Comparison of ENCODE assay signal across 34 cellular contexts in the genomic region with DNA sequence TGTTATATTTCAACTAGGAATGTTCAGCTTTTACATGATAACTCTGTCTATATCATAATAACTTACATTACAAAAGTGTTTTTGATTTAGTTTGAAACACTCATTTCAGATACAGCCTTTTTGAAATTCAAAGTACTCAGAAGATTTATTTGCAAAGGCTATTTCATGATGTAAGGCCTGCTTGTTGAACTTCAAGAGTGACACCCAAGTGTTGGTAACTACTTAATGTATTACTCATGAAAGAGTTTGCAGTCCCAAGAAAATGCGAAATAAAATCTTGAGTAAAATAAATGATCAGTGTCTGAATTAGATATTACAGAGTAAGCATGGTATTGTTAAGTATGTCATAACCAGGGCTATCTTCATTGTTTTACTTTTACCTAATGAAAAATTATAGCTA. TPM values are rescaled to one million over a fixed set of nuclear protein-coding genes. Genes with fewer than 3 reads are reported as not detected.
"Had no signal": no experiment of that assay in that cellular context is flagged by ENCODE, and none has a peak within 500 bp of the region (broad histone marks: within the 10 kb centered on the region; RNA-seq: fewer than 3 reads in every experiment).

No MANE protein-coding gene starts in this region.

- DNase-seq: activated B cell treated with CpG ODN at 0.5 μM for 24 hours; activated CD4-positive, alpha-beta memory T cell treated with anti-CD3 and anti-CD28 coated beads, Interleukin-2, amount 10 ng/mL, durations not matched to agents 7 days and 5 days; activated CD4-positive, alpha-beta T cell treated with anti-CD3 and anti-CD28 coated beads for 1 hour; activated CD4-positive, alpha-beta T cell treated with anti-CD3 and anti-CD28 coated beads for 36 hours; activated CD4-positive, alpha-beta T cell treated with anti-CD3 and anti-CD28 coated beads for 48 hours; activated CD4-positive, alpha-beta T cell treated with anti-CD3 and anti-CD28 coated beads, Interleukin-2, amount 10 ng/mL, durations not matched to agents 7 days and 5 days; activated CD4-positive, alpha-beta T cell treated with anti-CD3 and anti-CD28 coated beads, Interleukin-2, amount 50 U/mL, for 48 hours; activated CD8-positive, alpha-beta memory T cell treated with anti-CD3 and anti-CD28 coated beads for 24 hours; activated CD8-positive, alpha-beta memory T cell treated with anti-CD3 and anti-CD28 coated beads, Interleukin-2, amount 10 ng/mL, durations not matched to agents 7 days and 5 days; activated CD8-positive, alpha-beta memory T cell treated with anti-CD3 and anti-CD28 coated beads, Interleukin-2, amount 50 U/mL, for 48 hours; activated CD8-positive, alpha-beta T cell treated with anti-CD3 and anti-CD28 coated beads, Interleukin-2, amount 10 ng/mL, durations not matched to agents 7 days and 5 days; activated effector memory CD4-positive, alpha-beta T cell treated with anti-CD3 and anti-CD28 coated beads, Interleukin-2, amount 50 U/mL, for 16 hours; activated gamma-delta T cell treated with Interleukin-2 at 50 U/mL for 16 hours; activated naive CD4-positive, alpha-beta T cell; activated naive CD4-positive, alpha-beta T cell treated with anti-CD3 and anti-CD28 coated beads for 36 hours; activated naive CD4-positive, alpha-beta T cell treated with anti-CD3 and anti-CD28 coated beads, Interleukin-2, amount 50 U/mL, for 16 hours; activated naive CD8-positive, alpha-beta T cell treated with anti-CD3 and anti-CD28 coated beads for 36 hours; activated T-cell treated with anti-CD3 and anti-CD28 coated beads, Interleukin-2, amount 50 U/mL, for 4 hours; activated T-cell treated with anti-CD3 and anti-CD28 coated beads, Interleukin-2, amount 50 U/mL, for 72 hours; adrenal gland; amniotic stem cell; aorta; body of pancreas; brain microvascular endothelial cell; central memory CD4-positive, alpha-beta T cell; T-helper 1 cell; T-helper 2 cell; T-helper 9 cell had no signal

- H3K27me3 ChIP-seq: adrenal gland, body of pancreas, brain microvascular endothelial cell, breast epithelium had no signal

- H3K36me3 ChIP-seq: adrenal gland, brain microvascular endothelial cell had no signal

- H3K4me1 ChIP-seq: adrenal gland, body of pancreas, breast epithelium had no signal

- H3K27ac ChIP-seq: adrenal gland, body of pancreas, brain microvascular endothelial cell, breast epithelium, VCaP had no signal

- H3K9me3 ChIP-seq: adrenal gland, body of pancreas, breast epithelium had no signal

- ATAC-seq: activated CD4-positive, alpha-beta T cell treated with anti-CD3 and anti-CD28 coated beads for 36 hours; activated CD8-positive, alpha-beta memory T cell treated with anti-CD3 and anti-CD28 coated beads, Interleukin-2, amount 10 ng/mL, durations not matched to agents 7 days and 5 days; activated CD8-positive, alpha-beta T cell treated with anti-CD3 and anti-CD28 coated beads, Interleukin-2, amount 10 ng/mL, durations not matched to agents 7 days and 5 days; activated naive CD4-positive, alpha-beta T cell treated with anti-CD3 and anti-CD28 coated beads, Interleukin-2, amount 50 U/mL, for 72 hours; activated T-cell treated with anti-CD3 and anti-CD28 coated beads, Interleukin-2, amount 50 U/mL, for 4 hours; activated T-cell treated with anti-CD3 and anti-CD28 coated beads, Interleukin-2, amount 50 U/mL, for 72 hours; activated T-helper 17 cell treated with anti-CD3 and anti-CD28 coated beads, Interleukin-2, amount 50 U/mL, for 72 hours; body of pancreas had no signal

- H3K4me3 ChIP-seq: adrenal gland, body of pancreas, breast epithelium had no signal

- FAIRE-seq: TTC549 had no signal

RNA-seq across cellular contexts. Expression of a gene that starts 35.3 kb away (rescaled TPM):
- total RNA-seq: activated B cell treated with CpG ODN at 0.5 μM for 24 hours; activated T-helper 1 cell treated with anti-CD3 and anti-CD28 coated beads, Interleukin-12 subunit alpha, Interleukin-12 subunit beta, Interleukin-2, Interleukin-4 antibody, amounts not matched to agents 30 ng/mL and 10 ng/mL and 1 ng/mL, durations not matched to agents 14 hours and 24 hours and 36 hours had no signal
